1 cellular context compared by ENCODE assay signal in the genomic region with DNA sequence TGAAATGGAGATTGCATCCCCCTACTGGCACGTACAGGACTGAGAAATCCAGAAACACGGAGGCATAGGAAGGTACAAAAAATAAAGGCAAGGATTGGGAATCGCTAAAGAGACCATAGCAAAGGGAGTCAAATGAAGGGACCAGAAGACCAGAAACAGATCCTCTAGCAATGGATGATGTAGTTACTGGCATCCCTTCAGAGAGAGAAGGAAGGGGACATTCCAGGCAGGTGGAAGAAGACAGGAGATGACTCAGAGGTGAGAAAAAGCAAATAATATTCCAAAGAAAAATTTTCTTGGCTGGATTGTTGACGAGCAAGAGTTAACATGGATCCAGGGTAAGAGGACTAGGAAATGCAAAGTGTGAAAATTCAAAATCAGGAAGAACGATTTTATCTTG.
TF ChIP-seq lines count a peak whose summit lies in the region.

No MANE protein-coding gene starts in this region.

TF ChIP-seq in GM23338, 12 proteins besides CTCF, POLR2A, EP300 and RAD21:
- TF ChIP-seq, protein P1, sequence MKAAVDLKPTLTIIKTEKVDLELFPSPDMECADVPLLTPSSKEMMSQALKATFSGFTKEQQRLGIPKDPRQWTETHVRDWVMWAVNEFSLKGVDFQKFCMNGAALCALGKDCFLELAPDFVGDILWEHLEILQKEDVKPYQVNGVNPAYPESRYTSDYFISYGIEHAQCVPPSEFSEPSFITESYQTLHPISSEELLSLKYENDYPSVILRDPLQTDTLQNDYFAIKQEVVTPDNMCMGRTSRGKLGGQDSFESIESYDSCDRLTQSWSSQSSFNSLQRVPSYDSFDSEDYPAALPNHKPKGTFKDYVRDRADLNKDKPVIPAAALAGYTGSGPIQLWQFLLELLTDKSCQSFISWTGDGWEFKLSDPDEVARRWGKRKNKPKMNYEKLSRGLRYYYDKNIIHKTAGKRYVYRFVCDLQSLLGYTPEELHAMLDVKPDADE (IDR thresholded peaks at IDR 0.05) = no peak
- TF ChIP-seq JUNB (IDR thresholded peaks at IDR 0.05; ENCODE audit: unreplicated experiment) (no peak), CREB1 (CRISPR knock-in tag; IDR thresholded peaks at IDR 0.05; ENCODE audit: low read depth) (no peak), EZH2 (IDR thresholded peaks at IDR 0.05; ENCODE audit: low read depth, unreplicated experiment) (no peak), ZNF114 (CRISPR knock-in tag; IDR thresholded peaks at IDR 0.05) (no peak), NANOG (IDR thresholded peaks at IDR 0.05; ENCODE audit: borderline replicate concordance) (no peak), POLR2AphosphoS5 (IDR thresholded peaks at IDR 0.05; ENCODE audit: low read depth) (no peak), STAT1 (IDR thresholded peaks at IDR 0.05; ENCODE audit: unreplicated experiment) (no peak), ZNF331 (CRISPR knock-in tag; IDR thresholded peaks at IDR 0.05; ENCODE audit: low read depth) (no peak), EZH2phosphoT487 (IDR thresholded peaks at IDR 0.05; ENCODE audit: unreplicated experiment) (no peak)
- TF ChIP-seq, protein P2, sequence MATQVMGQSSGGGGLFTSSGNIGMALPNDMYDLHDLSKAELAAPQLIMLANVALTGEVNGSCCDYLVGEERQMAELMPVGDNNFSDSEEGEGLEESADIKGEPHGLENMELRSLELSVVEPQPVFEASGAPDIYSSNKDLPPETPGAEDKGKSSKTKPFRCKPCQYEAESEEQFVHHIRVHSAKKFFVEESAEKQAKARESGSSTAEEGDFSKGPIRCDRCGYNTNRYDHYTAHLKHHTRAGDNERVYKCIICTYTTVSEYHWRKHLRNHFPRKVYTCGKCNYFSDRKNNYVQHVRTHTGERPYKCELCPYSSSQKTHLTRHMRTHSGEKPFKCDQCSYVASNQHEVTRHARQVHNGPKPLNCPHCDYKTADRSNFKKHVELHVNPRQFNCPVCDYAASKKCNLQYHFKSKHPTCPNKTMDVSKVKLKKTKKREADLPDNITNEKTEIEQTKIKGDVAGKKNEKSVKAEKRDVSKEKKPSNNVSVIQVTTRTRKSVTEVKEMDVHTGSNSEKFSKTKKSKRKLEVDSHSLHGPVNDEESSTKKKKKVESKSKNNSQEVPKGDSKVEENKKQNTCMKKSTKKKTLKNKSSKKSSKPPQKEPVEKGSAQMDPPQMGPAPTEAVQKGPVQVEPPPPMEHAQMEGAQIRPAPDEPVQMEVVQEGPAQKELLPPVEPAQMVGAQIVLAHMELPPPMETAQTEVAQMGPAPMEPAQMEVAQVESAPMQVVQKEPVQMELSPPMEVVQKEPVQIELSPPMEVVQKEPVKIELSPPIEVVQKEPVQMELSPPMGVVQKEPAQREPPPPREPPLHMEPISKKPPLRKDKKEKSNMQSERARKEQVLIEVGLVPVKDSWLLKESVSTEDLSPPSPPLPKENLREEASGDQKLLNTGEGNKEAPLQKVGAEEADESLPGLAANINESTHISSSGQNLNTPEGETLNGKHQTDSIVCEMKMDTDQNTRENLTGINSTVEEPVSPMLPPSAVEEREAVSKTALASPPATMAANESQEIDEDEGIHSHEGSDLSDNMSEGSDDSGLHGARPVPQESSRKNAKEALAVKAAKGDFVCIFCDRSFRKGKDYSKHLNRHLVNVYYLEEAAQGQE (IDR thresholded peaks at IDR 0.05; ENCODE audit: unreplicated experiment) = no peak
- TF ChIP-seq, protein P3, sequence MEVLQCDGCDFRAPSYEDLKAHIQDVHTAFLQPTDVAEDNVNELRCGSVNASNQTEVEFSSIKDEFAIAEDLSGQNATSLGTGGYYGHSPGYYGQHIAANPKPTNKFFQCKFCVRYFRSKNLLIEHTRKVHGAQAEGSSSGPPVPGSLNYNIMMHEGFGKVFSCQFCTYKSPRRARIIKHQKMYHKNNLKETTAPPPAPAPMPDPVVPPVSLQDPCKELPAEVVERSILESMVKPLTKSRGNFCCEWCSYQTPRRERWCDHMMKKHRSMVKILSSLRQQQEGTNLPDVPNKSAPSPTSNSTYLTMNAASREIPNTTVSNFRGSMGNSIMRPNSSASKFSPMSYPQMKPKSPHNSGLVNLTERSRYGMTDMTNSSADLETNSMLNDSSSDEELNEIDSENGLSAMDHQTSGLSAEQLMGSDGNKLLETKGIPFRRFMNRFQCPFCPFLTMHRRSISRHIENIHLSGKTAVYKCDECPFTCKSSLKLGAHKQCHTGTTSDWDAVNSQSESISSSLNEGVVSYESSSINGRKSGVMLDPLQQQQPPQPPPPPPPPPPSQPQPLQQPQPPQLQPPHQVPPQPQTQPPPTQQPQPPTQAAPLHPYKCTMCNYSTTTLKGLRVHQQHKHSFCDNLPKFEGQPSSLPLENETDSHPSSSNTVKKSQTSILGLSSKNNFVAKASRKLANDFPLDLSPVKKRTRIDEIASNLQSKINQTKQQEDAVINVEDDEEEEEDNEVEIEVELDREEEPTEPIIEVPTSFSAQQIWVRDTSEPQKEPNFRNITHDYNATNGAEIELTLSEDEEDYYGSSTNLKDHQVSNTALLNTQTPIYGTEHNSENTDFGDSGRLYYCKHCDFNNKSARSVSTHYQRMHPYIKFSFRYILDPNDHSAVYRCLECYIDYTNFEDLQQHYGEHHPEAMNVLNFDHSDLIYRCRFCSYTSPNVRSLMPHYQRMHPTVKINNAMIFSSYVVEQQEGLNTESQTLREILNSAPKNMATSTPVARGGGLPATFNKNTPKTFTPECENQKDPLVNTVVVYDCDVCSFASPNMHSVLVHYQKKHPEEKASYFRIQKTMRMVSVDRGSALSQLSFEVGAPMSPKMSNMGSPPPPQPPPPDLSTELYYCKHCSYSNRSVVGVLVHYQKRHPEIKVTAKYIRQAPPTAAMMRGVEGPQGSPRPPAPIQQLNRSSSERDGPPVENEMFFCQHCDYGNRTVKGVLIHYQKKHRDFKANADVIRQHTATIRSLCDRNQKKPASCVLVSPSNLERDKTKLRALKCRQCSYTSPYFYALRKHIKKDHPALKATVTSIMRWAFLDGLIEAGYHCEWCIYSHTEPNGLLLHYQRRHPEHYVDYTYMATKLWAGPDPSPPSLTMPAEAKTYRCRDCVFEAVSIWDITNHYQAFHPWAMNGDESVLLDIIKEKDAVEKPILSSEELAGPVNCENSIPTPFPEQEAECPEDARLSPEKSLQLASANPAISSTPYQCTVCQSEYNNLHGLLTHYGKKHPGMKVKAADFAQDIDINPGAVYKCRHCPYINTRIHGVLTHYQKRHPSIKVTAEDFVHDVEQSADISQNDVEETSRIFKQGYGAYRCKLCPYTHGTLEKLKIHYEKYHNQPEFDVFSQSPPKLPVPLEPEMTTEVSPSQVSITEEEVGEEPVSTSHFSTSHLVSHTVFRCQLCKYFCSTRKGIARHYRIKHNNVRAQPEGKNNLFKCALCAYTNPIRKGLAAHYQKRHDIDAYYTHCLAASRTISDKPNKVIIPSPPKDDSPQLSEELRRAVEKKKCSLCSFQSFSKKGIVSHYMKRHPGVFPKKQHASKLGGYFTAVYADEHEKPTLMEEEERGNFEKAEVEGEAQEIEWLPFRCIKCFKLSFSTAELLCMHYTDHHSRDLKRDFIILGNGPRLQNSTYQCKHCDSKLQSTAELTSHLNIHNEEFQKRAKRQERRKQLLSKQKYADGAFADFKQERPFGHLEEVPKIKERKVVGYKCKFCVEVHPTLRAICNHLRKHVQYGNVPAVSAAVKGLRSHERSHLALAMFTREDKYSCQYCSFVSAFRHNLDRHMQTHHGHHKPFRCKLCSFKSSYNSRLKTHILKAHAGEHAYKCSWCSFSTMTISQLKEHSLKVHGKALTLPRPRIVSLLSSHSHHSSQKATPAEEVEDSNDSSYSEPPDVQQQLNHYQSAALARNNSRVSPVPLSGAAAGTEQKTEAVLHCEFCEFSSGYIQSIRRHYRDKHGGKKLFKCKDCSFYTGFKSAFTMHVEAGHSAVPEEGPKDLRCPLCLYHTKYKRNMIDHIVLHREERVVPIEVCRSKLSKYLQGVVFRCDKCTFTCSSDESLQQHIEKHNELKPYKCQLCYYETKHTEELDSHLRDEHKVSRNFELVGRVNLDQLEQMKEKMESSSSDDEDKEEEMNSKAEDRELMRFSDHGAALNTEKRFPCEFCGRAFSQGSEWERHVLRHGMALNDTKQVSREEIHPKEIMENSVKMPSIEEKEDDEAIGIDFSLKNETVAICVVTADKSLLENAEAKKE (CRISPR knock-in tag; IDR thresholded peaks at IDR 0.05) = no peak
